ENCODE assay signal across 18 cellular contexts in genomic region chr11:60918941-60919275, GRCh38. TPM values are rescaled to one million over a fixed set of nuclear protein-coding genes. Genes with fewer than 3 reads are reported as not detected.
DNase-seq lines count a peak whose midpoint lies in the region; ATAC-seq and TF ChIP-seq lines count a peak whose summit lies in the region.
"Had no signal": no experiment of that assay in that cellular context is flagged by ENCODE, and none has a peak within 500 bp of the region (broad histone marks: within the 10 kb centered on the region; RNA-seq: fewer than 3 reads in every experiment).

No MANE protein-coding gene starts in this region.

- H3K27ac ChIP-seq in mesenchymal stem cell (ENCODE audit: low read length, poor library complexity, severe bottlenecking), result no peak overlapping the region
- H3K27ac ChIP-seq: C4-2B, colonic mucosa had no signal

- intact Hi-C loops in Right ventricle myocardium inferior (cut with DNase I), result loop anchor here (5.0 kb wide), 1 partner anchor 33 kb away; the partner anchor contains the start of gene SLC15A3

- H2BK12ac ChIP-seq in mesenchymal stem cell (ENCODE audit: low read length in 2 of 2), result no peak overlapping the region

- no peak overlapping the region for H2BK5ac ChIP-seq in mesenchymal stem cell (ENCODE audit: low read depth, low read length, poor library complexity, severe bottlenecking)

- H2BK15ac ChIP-seq in mesenchymal stem cell (ENCODE audit: low read depth, poor library complexity, severe bottlenecking), result no peak overlapping the region

- DNase-seq in EH (ENCODE audit: low read depth) (peak; percentile 73), NCI-H226 (peak; percentile 80), choroid plexus epithelial cell (ENCODE audit: low read depth) (peak; percentile 80), mesenchymal stem cell (peak; percentile 61), RPMI8226 (no peak), Right ventricle myocardium inferior (ENCODE audit: missing footprints) (no peak)
- DNase-seq: activated CD4-positive, CD25-positive, alpha-beta regulatory T cell; colonic mucosa; left colon; NCI-H146; NCI-H774; retina; stimulated activated CD4-positive, alpha-beta T cell treated with anti-CD3 and anti-CD28 coated beads, Interleukin-4, amount 100 ng/mL, for 24 hours; stimulated activated naive CD4-positive, alpha-beta T cell treated with Interleukin-2 at 50 U/mL for 16 hours had no signal

- H3K4me2 ChIP-seq in mesenchymal stem cell (ENCODE audit: low read length, poor library complexity, severe bottlenecking), result no peak overlapping the region

- no peak overlapping the region for H3K4me3 ChIP-seq in choroid plexus epithelial cell (ENCODE audit: low read depth, low read length)
- H3K4me3 ChIP-seq in mesenchymal stem cell (ENCODE audit: insufficient read depth in 1 of 2, low read depth in 1 of 2, low read length in 2 of 2), result no peak overlapping the region
- H3K4me3 ChIP-seq: colonic mucosa had no signal

- no peak overlapping the region for H3K14ac ChIP-seq in mesenchymal stem cell (ENCODE audit: low read length in 2 of 2)

- no peak overlapping the region for H2BK120ac ChIP-seq in mesenchymal stem cell (ENCODE audit: low read depth, low read length)

- 0% methylated on average over 1 of the region's 2 CpGs for WGBS in mesenchymal stem cell

- H3K9me3 ChIP-seq in mesenchymal stem cell (ENCODE audit: control insufficient read depth, low read length), result no peaks in the 10 kb centered on the region
- H3K9me3 ChIP-seq: colonic mucosa had no signal

- peaks cover 33 to 36% of the 10 kb centered on the region in 2 experiments for H3K36me3 ChIP-seq in mesenchymal stem cell (ENCODE audit: control insufficient read depth in 1 of 2, insufficient read depth in 2 of 2, low read depth in 1 of 2, low read length in 2 of 2)

- TF ChIP-seq CTCF in choroid plexus epithelial cell (conservative IDR thresholded peaks at IDR 0.05; ENCODE audit: low read depth, low read length), result no peak

- H4K8ac ChIP-seq in mesenchymal stem cell (ENCODE audit: low read length), result no peak overlapping the region

- H4K91ac ChIP-seq in mesenchymal stem cell (ENCODE audit: low read length), result no peak overlapping the region

- peaks cover 33% of the 10 kb centered on the region for H3K79me1 ChIP-seq in mesenchymal stem cell (replicated peaks; ENCODE audit: low read length, poor library complexity, severe bottlenecking)

- H3K4ac ChIP-seq in mesenchymal stem cell (ENCODE audit: low read depth in 1 of 2, low read length in 2 of 2), result no peak overlapping the region

- H3K27me3 ChIP-seq in mesenchymal stem cell (ENCODE audit: control insufficient read depth in 1 of 2, insufficient read depth in 1 of 2, low read length in 2 of 2), result no peaks in the 10 kb centered on the region
- H3K27me3 ChIP-seq: colonic mucosa had no signal

- H3K4me1 ChIP-seq in mesenchymal stem cell (ENCODE audit: control insufficient read depth, insufficient read depth, low read depth, low read length), result peaks cover 22% of the 10 kb centered on the region

- H2AFZ ChIP-seq in mesenchymal stem cell (ENCODE audit: low read depth, low read length), result no peak overlapping the region

- no peak overlapping the region for H3K9ac ChIP-seq in mesenchymal stem cell (ENCODE audit: low read length)

- no peak overlapping the region for H3K18ac ChIP-seq in mesenchymal stem cell (ENCODE audit: low read depth in 1 of 2, low read length in 2 of 2)

- no peak overlapping the region for H2AK5ac ChIP-seq in mesenchymal stem cell (ENCODE audit: low read length, severe bottlenecking)

- ATAC-seq in Right ventricle myocardium inferior (no peak), HG02642 (IDR thresholded peaks at IDR 0.05; ENCODE audit: poor library complexity, unreplicated experiment) (no peak), GM21526 (IDR thresholded peaks at IDR 0.05; ENCODE audit: low FRiP score, unreplicated experiment) (no peak)
- ATAC-seq: activated naive CD4-positive, alpha-beta T cell treated with anti-CD3 and anti-CD28 coated beads, Interleukin-2, amount 50 U/mL, for 72 hours; left colon had no signal

- no peak overlapping the region for H3K23ac ChIP-seq in mesenchymal stem cell (ENCODE audit: low read length in 2 of 2)

RNA-seq across cellular contexts. Expression of gene TMEM109, which starts 5.0 kb away (rescaled TPM):
- 107 TPM for polyA plus RNA-seq in mesenchymal stem cell (2013, experiment 1 of 2)
- polyA plus RNA-seq in mesenchymal stem cell (2013, experiment 2 of 2), result 104 TPM
- 97.5 TPM for total RNA-seq in Right ventricle myocardium inferior

RNA-seq across cellular contexts. Expression of gene TMEM132A, which starts 5.4 kb away (rescaled TPM):
- 84.4 TPM for polyA plus RNA-seq in mesenchymal stem cell (2013, experiment 1 of 2)
- 86.4 TPM for polyA plus RNA-seq in mesenchymal stem cell (2013, experiment 2 of 2)
- 6.3 TPM for total RNA-seq in Right ventricle myocardium inferior

RNA-seq across cellular contexts. Expression of gene PRPF19, which starts 12.5 kb away (rescaled TPM):
- polyA plus RNA-seq in mesenchymal stem cell (2013, experiment 1 of 2), result 46.6 TPM
- polyA plus RNA-seq in mesenchymal stem cell (2013, experiment 2 of 2), result 47.0 TPM
- total RNA-seq in Right ventricle myocardium inferior, result 41.1 TPM

RNA-seq across cellular contexts. Expression of gene SLC15A3, which starts 33.1 kb away (rescaled TPM):
- polyA plus RNA-seq in mesenchymal stem cell (2013, experiment 1 of 2), result 40.1 TPM
- polyA plus RNA-seq in mesenchymal stem cell (2013, experiment 2 of 2), result 32.4 TPM
- total RNA-seq in Right ventricle myocardium inferior, result 20.8 TPM

RNA-seq across cellular contexts. Expression of gene ZP1, which starts 51.6 kb away (rescaled TPM):
- 0.44 TPM for polyA plus RNA-seq in mesenchymal stem cell (2013, experiment 1 of 2)
- 0.42 TPM for polyA plus RNA-seq in mesenchymal stem cell (2013, experiment 2 of 2)
- total RNA-seq in Right ventricle myocardium inferior, result 0.14 TPM
- total RNA-seq: activated naive CD4-positive, alpha-beta T cell treated with anti-CD3 and anti-CD28 coated beads, Interleukin-2, amount 50 U/mL, for 72 hours had no signal

Comparison
In these comparisons a context has a peak if more than half of its experiments do, and no peak if none do; other contexts are left out.
1. DNase-seq: peak in EH (single experiment), NCI-H226 (single experiment), choroid plexus epithelial cell (single experiment) and mesenchymal stem cell (single experiment); none in RPMI8226 (single experiment) and Right ventricle myocardium inferior (single experiment).